Comparison of ENCODE assay signal across 8 cellular contexts in genomic region chr7:30469303-30469702, GRCh38. TPM values are rescaled to one million over a fixed set of nuclear protein-coding genes. Genes with fewer than 3 reads are reported as not detected.
A peak's percentile ranks its signal among the peaks of the same experiment; 100 is the strongest.
DNase-seq lines count a peak whose midpoint lies in the region; ATAC-seq and TF ChIP-seq lines count a peak whose summit lies in the region.

No MANE protein-coding gene starts in this region.

- POLR2A ChIA-PET in CD4-positive, alpha-beta T cell (lab: Charles Lee) = no interaction called here

- no peaks in the 10 kb centered on the region for H3K36me3 ChIP-seq in HUES64 (ENCODE audit: insufficient read depth, low read length)
- H3K36me3 ChIP-seq in iPS DF 6.9 (ENCODE audit: control insufficient read depth, insufficient read depth, low read length) = no peaks in the 10 kb centered on the region
- H3K36me3 ChIP-seq in skeletal muscle satellite cell (ENCODE audit: insufficient read depth, low read length) = no peaks in the 10 kb centered on the region

- DNase-seq in A172 (ENCODE audit: low spot score) = peak; percentile 96
- peak; percentile 73 for DNase-seq in iPS DF 6.9 (ENCODE audit: low read depth, low spot score)
- no peak for DNase-seq in CD4-positive, alpha-beta T cell
- DNase-seq in stimulated activated CD4-positive, alpha-beta T cell treated with anti-CD3 and anti-CD28 coated beads, Interleukin-12 subunit alpha, Interleukin-12 subunit beta, amount 100 ng/mL, for 4 hours = no peak
- DNase-seq in midbrain (lab: John Stamatoyannopoulos, UW) = no peak

- H3K27ac Mint-ChIP-seq in brain = peak overlapping the region; percentile 64 to 96 (median 87)
- H3K27ac Mint-ChIP-seq in CD4-positive, alpha-beta T cell = no peak overlapping the region

- H3K4me3 ChIP-seq in HUES64 (ENCODE audit: low read length) = no peak overlapping the region
- H3K4me3 ChIP-seq in iPS DF 6.9 (ENCODE audit: low read length) = no peak overlapping the region
- H3K4me3 ChIP-seq in skeletal muscle satellite cell (ENCODE audit: low read length) = peak overlapping the region; percentile 41

- no peak overlapping the region for H3K9ac ChIP-seq in HUES64 (ENCODE audit: low read depth, low read length)
- H3K9ac ChIP-seq in skeletal muscle satellite cell (ENCODE audit: low read depth, low read length) = peak overlapping the region; percentile 63

- TF ChIP-seq CTCF in brain (conservative IDR thresholded peaks at IDR 0.05) = peak; percentile 37 to 38
- TF ChIP-seq CTCF in CD4-positive, alpha-beta T cell (IDR thresholded peaks at IDR 0.05) = no peak

- H3K4me2 ChIP-seq in skeletal muscle satellite cell (ENCODE audit: low read length) = peak overlapping the region; percentile 67

- intact Hi-C loops in CD4-positive, alpha-beta T cell (cut with DNase I, micrococcal nuclease) = loop anchor here in 1 of 2 experiments (5.0 kb wide), 2 partner anchors 102 to 197 kb away; no protein-coding TSS in a partner anchor

- H3K27me3 ChIP-seq in HUES64 (ENCODE audit: insufficient read depth, low read length) = no peaks in the 10 kb centered on the region
- H3K27me3 ChIP-seq in iPS DF 6.9 (ENCODE audit: control insufficient read depth, insufficient read depth, low read length) = no peaks in the 10 kb centered on the region
- H3K27me3 ChIP-seq in skeletal muscle satellite cell (ENCODE audit: control insufficient read depth, insufficient read depth, low read length) = no peaks in the 10 kb centered on the region
- H3K27me3 ChIP-seq in CD4-positive, alpha-beta T cell (ENCODE audit: control insufficient read depth, insufficient read depth, low read length) = no peaks in the 10 kb centered on the region

- peak overlapping the region in 3 of 5 experiments; percentile 34 to 48 (median 42) for H3K4me3 Mint-ChIP-seq in brain
- H3K4me3 Mint-ChIP-seq in CD4-positive, alpha-beta T cell = no peak overlapping the region

- H3K4me1 ChIP-seq in HUES64 (ENCODE audit: insufficient read depth, low read length) (peaks cover 16% of the 10 kb centered on the region), iPS DF 6.9 (ENCODE audit: control insufficient read depth, insufficient read depth, low read length) (peaks cover 3% of the 10 kb centered on the region; the same call in 1 of the 2 replicates), skeletal muscle satellite cell (ENCODE audit: control insufficient read depth, insufficient read depth, low read length) (peaks cover 49% of the 10 kb centered on the region)

- H3K27ac ChIP-seq in HUES64 (ENCODE audit: low read depth, low read length) = peak overlapping the region; percentile 34; the same call in 1 of the 2 replicates
- no peak overlapping the region for H3K27ac ChIP-seq in iPS DF 6.9 (ENCODE audit: low read length)
- no peak overlapping the region for H3K27ac ChIP-seq in CD4-positive, alpha-beta T cell (ENCODE audit: low read depth, low read length)

- CTCF ChIA-PET in CD4-positive, alpha-beta T cell (lab: Charles Lee) = no interaction called here

- H3K9me3 ChIP-seq in HUES64 (ENCODE audit: insufficient read depth, low read depth, low read length) = no peaks in the 10 kb centered on the region
- no peaks in the 10 kb centered on the region for H3K9me3 ChIP-seq in iPS DF 6.9 (ENCODE audit: control insufficient read depth, insufficient read depth, low read length)
- H3K9me3 ChIP-seq in skeletal muscle satellite cell (replicated peaks; ENCODE audit: low read length) = no peaks in the 10 kb centered on the region
- no peaks in the 10 kb centered on the region for H3K9me3 ChIP-seq in CD4-positive, alpha-beta T cell (ENCODE audit: control insufficient read depth, low read length)

- H3K9me3 Mint-ChIP-seq in brain = no peaks in the 10 kb centered on the region
- H3K9me3 Mint-ChIP-seq in CD4-positive, alpha-beta T cell = no peaks in the 10 kb centered on the region

- no peak for ATAC-seq in CD4-positive, alpha-beta T cell (ENCODE audit: poor library complexity)

- H3K4me1 Mint-ChIP-seq in brain = peaks cover 88% of the 10 kb centered on the region
- peaks cover 82% of the 10 kb centered on the region for H3K4me1 Mint-ChIP-seq in CD4-positive, alpha-beta T cell (ENCODE audit: low read depth)

- 18% methylated on average over 5 of the region's 5 CpGs for WGBS in HUES64
- WGBS in iPS DF 6.9 (ENCODE audit: insufficient coverage, insufficient read length) = no CpG with 5 or more reads among the region's 5 CpGs

- H3K36me3 Mint-ChIP-seq in brain = no peaks in the 10 kb centered on the region
- H3K36me3 Mint-ChIP-seq in CD4-positive, alpha-beta T cell (ENCODE audit: low read depth) = peaks cover 14% of the 10 kb centered on the region

- H3K27me3 Mint-ChIP-seq in brain = no peaks in the 10 kb centered on the region
- no peaks in the 10 kb centered on the region for H3K27me3 Mint-ChIP-seq in CD4-positive, alpha-beta T cell

RNA-seq across cellular contexts. Expression of gene NOD1, which starts 9.3 kb away (rescaled TPM):
- 5.2 and 5.3 TPM in 2 replicates for total RNA-seq in A172 (2014; rRNA removed; shearing (Covaris generic))
- 2.1 TPM for polyA plus RNA-seq in HUES64 (2013, experiment 1 of 2)
- polyA plus RNA-seq in HUES64 (2013, experiment 2 of 2) = 4.0 TPM
- polyA plus RNA-seq in brain (ENCODE audit: insufficient read depth, low read depth, low replicate concordance) = 1.3 TPM
- total RNA-seq in skeletal muscle satellite cell (2012; rRNA removed) = 5.5 and 7.4 TPM in 2 replicates
- total RNA-seq in CD4-positive, alpha-beta T cell = 10 to 100 TPM; 11.6 to 12.6 TPM

RNA-seq across cellular contexts. Expression of gene GGCT, which starts 35.3 kb away (rescaled TPM):
- 121 and 147 TPM in 2 replicates for total RNA-seq in A172 (2014; rRNA removed; shearing (Covaris generic))
- 69.9 TPM for polyA plus RNA-seq in HUES64 (2013, experiment 1 of 2)
- polyA plus RNA-seq in HUES64 (2013, experiment 2 of 2) = 69.5 TPM
- 49.3 TPM for polyA plus RNA-seq in brain (ENCODE audit: insufficient read depth, low read depth, low replicate concordance)
- total RNA-seq in skeletal muscle satellite cell (2012; rRNA removed) = 27.1 and 36.0 TPM in 2 replicates
- 1 to 10 TPM; 6.3 to 6.6 TPM for total RNA-seq in CD4-positive, alpha-beta T cell

Comparison
In these comparisons a context has a peak if more than half of its experiments do, and no peak if none do; other contexts are left out.
1. DNase-seq: peak in A172 (single experiment) and iPS DF 6.9 (single experiment); none in CD4-positive, alpha-beta T cell (0 of 10), stimulated activated CD4-positive, alpha-beta T cell treated with anti-CD3 and anti-CD28 coated beads, Interleukin-12 subunit alpha, Interleukin-12 subunit beta, amount 100 ng/mL, for 4 hours (single experiment) and midbrain (single experiment).
2. RNA of gene GGCT, which starts 35.3 kb away (total RNA-seq): 121 to 147 TPM in A172; 6.3 to 6.6 TPM in CD4-positive, alpha-beta T cell; every median in the first group is over 10 times any median in the second.